ENCODE assay signal across 8 cellular contexts in genomic region chr4:38752393-38752961, GRCh38. TPM values are rescaled to one million over a fixed set of nuclear protein-coding genes. Genes with fewer than 3 reads are reported as not detected.
DNase-seq lines count a peak whose midpoint lies in the region; ATAC-seq and TF ChIP-seq lines count a peak whose summit lies in the region.

No MANE protein-coding gene starts in this region.

- H3K4me3 ChIP-seq in cardiac fibroblast (replicated peaks in 1 of 2; ENCODE audit: low read depth in 2 of 2, low read length in 2 of 2) (peak overlapping the region in 1 of 2 donors; percentile 4), neuronal stem cell (ENCODE audit: low read length in 2 of 2) (no peak overlapping the region), lower leg skin (ENCODE audit: low read depth, poor library complexity, severe bottlenecking) (no peak overlapping the region)
- H3K4me3 ChIP-seq in CD8-positive, alpha-beta memory T cell (ENCODE audit: low read length), result no peak overlapping the region

- H2BK12ac ChIP-seq in neuronal stem cell (ENCODE audit: low read length), result no peak overlapping the region

- no peak overlapping the region for H3K9ac ChIP-seq in neuronal stem cell (ENCODE audit: low read depth, low read length, poor library complexity)

- H3K4me2 ChIP-seq in neuronal stem cell (ENCODE audit: insufficient read depth, low read length, poor library complexity, severe bottlenecking), result no peak overlapping the region

- WGBS in neuronal stem cell (ENCODE audit: extremely low coverage in 2 of 2, insufficient read length in 2 of 2, insufficient replicate concordance in 1 of 2), 2 donors, result no CpG with 5 or more reads among the region's 8 CpGs
- 35 to 53% methylated on average over 8 of the region's 8 CpGs for WGBS in lower leg skin, 2 donors

- H3K9me3 ChIP-seq in neuronal stem cell (replicated peaks in 1 of 2; ENCODE audit: control insufficient read depth in 2 of 2, insufficient read depth in 1 of 2, low read depth in 1 of 2, low read length in 2 of 2), result peaks cover under 1 to 13% of the 10 kb centered on the region in 2 donors
- no peaks in the 10 kb centered on the region for H3K9me3 ChIP-seq in CD8-positive, alpha-beta memory T cell (ENCODE audit: low read length)

- H3K14ac ChIP-seq in neuronal stem cell (ENCODE audit: low read length), result no peak overlapping the region

- H3K9me3 Mint-ChIP-seq in CD8-positive, alpha-beta memory T cell, result peaks cover 4 to 10% (median 8%) of the 10 kb centered on the region in 5 donors
- peaks cover 7% of the 10 kb centered on the region for H3K9me3 Mint-ChIP-seq in activated T-cell treated with anti-CD3 and anti-CD28 coated beads, Interleukin-2, amount 50 U/mL, for 24 hours

- no peak overlapping the region for H4K91ac ChIP-seq in neuronal stem cell (ENCODE audit: low read depth, low read length, poor library complexity)

- TF ChIP-seq POLR2A in lower leg skin (IDR thresholded peaks at IDR 0.05), result no peak

- H3K36me3 Mint-ChIP-seq in CD8-positive, alpha-beta memory T cell, result peaks cover 0 to 8% (median 5%) of the 10 kb centered on the region in 3 donors
- peaks cover 3% of the 10 kb centered on the region for H3K36me3 Mint-ChIP-seq in activated T-cell treated with anti-CD3 and anti-CD28 coated beads, Interleukin-2, amount 50 U/mL, for 24 hours (ENCODE audit: low read depth)

- peak overlapping the region in 3 of 8 donors; percentile 25 to 39 (median 26) for H3K27ac Mint-ChIP-seq in CD8-positive, alpha-beta memory T cell
- H3K27ac Mint-ChIP-seq in activated T-cell treated with anti-CD3 and anti-CD28 coated beads, Interleukin-2, amount 50 U/mL, for 24 hours, result no peak overlapping the region

- CTCF ChIA-PET in CD8-positive, alpha-beta memory T cell (lab: Charles Lee), result no interaction called here

- H3K23ac ChIP-seq in neuronal stem cell (ENCODE audit: low read depth, low read length, poor library complexity), result no peak overlapping the region

- H3K79me1 ChIP-seq in neuronal stem cell (ENCODE audit: low read depth, low read length), result no peaks in the 10 kb centered on the region

- POLR2A ChIA-PET in CD8-positive, alpha-beta memory T cell (lab: Charles Lee), result no interaction called here

- no peak overlapping the region for H2BK120ac ChIP-seq in neuronal stem cell (ENCODE audit: low read depth, low read length)

- H4K8ac ChIP-seq in neuronal stem cell (ENCODE audit: low read depth, low read length), result no peak overlapping the region

- ATAC-seq in GM19455 (IDR thresholded peaks at IDR 0.05; ENCODE audit: unreplicated experiment), result peak; percentile 98
- peak; percentile 90 for ATAC-seq in HG03457 (IDR thresholded peaks at IDR 0.05; ENCODE audit: unreplicated experiment)

- H3K4ac ChIP-seq in neuronal stem cell (ENCODE audit: low read length), result peak overlapping the region; percentile 17

- TF ChIP-seq CTCF in cardiac fibroblast (IDR thresholded peaks at IDR 0.05; ENCODE audit: low read depth, low read length) (no peak), lower leg skin (IDR thresholded peaks at IDR 0.05) (no peak)

- H3K27me3 ChIP-seq in neuronal stem cell (ENCODE audit: control insufficient read depth in 3 of 3, insufficient read depth in 3 of 3, low read depth in 1 of 3, low read length in 3 of 3), result no peaks in the 10 kb centered on the region
- no peaks in the 10 kb centered on the region for H3K27me3 ChIP-seq in CD8-positive, alpha-beta memory T cell (ENCODE audit: insufficient read depth, low read length, poor library complexity, severe bottlenecking)

- DNase-seq in AG20443 (ENCODE audit: low spot score), result peak; percentile 43
- DNase-seq in cardiac fibroblast (ENCODE audit: low read depth in 2 of 2), result peak; percentile 25 to 62
- no peak for DNase-seq in neuronal stem cell (ENCODE audit: low spot score)
- DNase-seq in CD8-positive, alpha-beta memory T cell, result no peak
- no peak for DNase-seq in activated T-cell treated with anti-CD3 and anti-CD28 coated beads, Interleukin-2, amount 50 U/mL, for 24 hours
- no peak for DNase-seq in lower leg skin (ENCODE audit: low spot score in 2 of 2)

- H2AFZ ChIP-seq in neuronal stem cell (ENCODE audit: low read length), result peak overlapping the region; percentile 68

- peaks cover 7 to 10% (median 8%) of the 10 kb centered on the region in 3 donors for H3K4me1 Mint-ChIP-seq in CD8-positive, alpha-beta memory T cell
- H3K4me1 Mint-ChIP-seq in activated T-cell treated with anti-CD3 and anti-CD28 coated beads, Interleukin-2, amount 50 U/mL, for 24 hours (ENCODE audit: low read depth), result peaks cover 8% of the 10 kb centered on the region

- H2AK5ac ChIP-seq in neuronal stem cell (ENCODE audit: low read depth, low read length), result no peak overlapping the region

- H3K27me3 Mint-ChIP-seq in CD8-positive, alpha-beta memory T cell, result peaks cover 0 to 5% of the 10 kb centered on the region in 2 donors
- no peaks in the 10 kb centered on the region for H3K27me3 Mint-ChIP-seq in activated T-cell treated with anti-CD3 and anti-CD28 coated beads, Interleukin-2, amount 50 U/mL, for 24 hours

- peak overlapping the region; percentile 61 for H3K18ac ChIP-seq in neuronal stem cell (ENCODE audit: low read length)

- H3K4me1 ChIP-seq in neuronal stem cell (ENCODE audit: control insufficient read depth in 2 of 2, insufficient read depth in 1 of 2, low read depth in 1 of 2, low read length in 2 of 2), result peaks cover 9 to 14% of the 10 kb centered on the region in 2 donors
- no peaks in the 10 kb centered on the region for H3K4me1 ChIP-seq in CD8-positive, alpha-beta memory T cell (ENCODE audit: insufficient read depth, low read length)

- no peaks in the 10 kb centered on the region for H3K36me3 ChIP-seq in neuronal stem cell (replicated peaks in 1 of 2; ENCODE audit: control insufficient read depth in 2 of 2, insufficient read depth in 2 of 2, low read length in 2 of 2)
- H3K36me3 ChIP-seq in CD8-positive, alpha-beta memory T cell (ENCODE audit: insufficient read depth, low read length), result no peaks in the 10 kb centered on the region

- no peak overlapping the region for H3K4me3 Mint-ChIP-seq in CD8-positive, alpha-beta memory T cell
- no peak overlapping the region for H3K4me3 Mint-ChIP-seq in activated T-cell treated with anti-CD3 and anti-CD28 coated beads, Interleukin-2, amount 50 U/mL, for 24 hours

- H2BK15ac ChIP-seq in neuronal stem cell (ENCODE audit: low read length), result no peak overlapping the region

- intact Hi-C loops in lower leg skin (cut with DNase I; ENCODE audit: low total_unique reads), result no loop called here

- H3K27ac ChIP-seq in neuronal stem cell (replicated peaks; ENCODE audit: low read length), result peak overlapping the region; percentile 9
- H3K27ac ChIP-seq in CD8-positive, alpha-beta memory T cell (ENCODE audit: low read depth, low read length), result no peak overlapping the region

- H2BK5ac ChIP-seq in neuronal stem cell (ENCODE audit: low read length), result no peak overlapping the region

RNA-seq across cellular contexts. Expression of gene TLR10, which starts 30.3 kb away (rescaled TPM):
- not detected for polyA plus RNA-seq in neuronal stem cell (2013, experiment 1 of 2)
- polyA plus RNA-seq in neuronal stem cell (2013, experiment 2 of 2), result not detected
- total RNA-seq in CD8-positive, alpha-beta memory T cell, result not detected
- not detected for polyA plus RNA-seq in CD8-positive, alpha-beta memory T cell
- 1 to 10 TPM in 1 of 4 donors, under 1 TPM in 2, not detected in 1; 0.06 to 1.4 (median 0.21) TPM for total RNA-seq in lower leg skin

RNA-seq across cellular contexts. Expression of gene TLR1, which starts 52.1 kb away (rescaled TPM):
- polyA plus RNA-seq in neuronal stem cell (2013, experiment 1 of 2), result not detected
- polyA plus RNA-seq in neuronal stem cell (2013, experiment 2 of 2), result 0.04 TPM
- total RNA-seq in CD8-positive, alpha-beta memory T cell, result 1 to 10 TPM; 1.3 to 2.1 TPM
- 9.8 TPM for polyA plus RNA-seq in CD8-positive, alpha-beta memory T cell
- 10 to 100 TPM in 2 of 4 donors, 1 to 10 TPM in 2; 4.4 to 10.9 (median 7.3) TPM for total RNA-seq in lower leg skin

Comparison
In these comparisons a context has a peak if more than half of its experiments do, and no peak if none do; other contexts are left out.
1. DNase-seq: peak in AG20443 (single experiment) and cardiac fibroblast (2 of 2); none in neuronal stem cell (single experiment), CD8-positive, alpha-beta memory T cell (0 of 5), activated T-cell treated with anti-CD3 and anti-CD28 coated beads, Interleukin-2, amount 50 U/mL, for 24 hours (single experiment) and lower leg skin (0 of 2).